ENCODE assay signal across 17 cellular contexts in the genomic region with DNA sequence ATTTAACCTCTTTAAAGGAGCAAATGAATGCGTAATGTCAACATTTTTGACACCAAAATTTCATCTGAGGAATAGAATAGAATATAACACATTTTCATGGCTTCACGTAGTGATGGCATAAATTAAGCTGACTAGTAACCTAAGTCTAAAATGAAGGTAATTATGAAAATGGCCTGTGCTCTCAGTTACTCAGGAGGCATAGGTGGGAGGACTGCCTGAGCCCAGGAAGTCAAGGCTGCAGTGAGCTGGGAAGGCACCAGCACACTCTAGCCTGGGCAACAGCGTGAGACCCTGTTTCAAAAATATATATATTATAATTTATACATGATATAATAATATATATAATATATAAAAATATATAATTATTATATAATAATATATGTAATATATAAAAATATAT.
DNase-seq lines count a peak whose midpoint lies in the region; ATAC-seq, FAIRE-seq and TF ChIP-seq lines count a peak whose summit lies in the region.
"Had no signal": no experiment of that assay in that cellular context is flagged by ENCODE, and none has a peak within 500 bp of the region (broad histone marks: within the 10 kb centered on the region; RNA-seq: fewer than 3 reads in every experiment).

No MANE protein-coding gene starts in this region.

- H3K9me2 ChIP-seq in HCT116 (ENCODE audit: insufficient read depth), result no peaks in the 10 kb centered on the region

- POLR2A ChIA-PET in A549 (lab: Yijun Ruan, JAX) (interaction anchor here (0.9 to 1.8 kb wide), 3 partner anchors 12 to 383 kb away, joined by 3 to 6 read pairs (median 4); no protein-coding TSS in a partner anchor), HCT116 (lab: Charles Lee) (interaction anchor here (1.0 kb wide), 1 partner anchor 383 kb away, joined by 5 read pairs; a partner anchor contains a TSS)

- TF ChIP-seq CTCF in A549 (IDR thresholded peaks at IDR 0.05) (no peak), HCT116 (IDR thresholded peaks at IDR 0.05 in 2 of 3, conservative IDR thresholded peaks at IDR 0.05 in 1 of 3; ENCODE audit: borderline replicate concordance in 1 of 3, insufficient read depth in 1 of 3, low read depth in 2 of 3, low read length in 2 of 3) (no peak), keratinocyte (optimal IDR thresholded peaks at IDR 0.05 in 1 of 3, IDR thresholded peaks at IDR 0.05 in 1 of 3, conservative IDR thresholded peaks at IDR 0.05 in 1 of 3; ENCODE audit: extremely low read depth in 1 of 3, insufficient read depth in 2 of 3, low read length in 3 of 3) (no peak), vagina (IDR thresholded peaks at IDR 0.05) (no peak)

- FAIRE-seq in A549 (lab: Jason Lieb, UNC), result no peak
- no peak for FAIRE-seq in keratinocyte (lab: Jason Lieb, UNC)

- WGBS in A549 (ENCODE audit: missing lambda C conversion rate), result 77% methylated on average over 3 of the region's 3 CpGs

- no peak for TF ChIP-seq EP300 in A549 (IDR thresholded peaks at IDR 0.05)

- CTCF ChIA-PET in A549 (lab: Yijun Ruan, JAX) (no interaction called here), HCT116 (lab: Charles Lee) (interaction anchor here (1.3 kb wide), 1 partner anchor 11 kb away, joined by 7 read pairs; no protein-coding TSS in a partner anchor)

- dilution Hi-C loops in keratinocyte (cut with MboI; ENCODE audit: extremely low pct_ligation_motif_present, low sequenced_read_pairs), result no loop called here

- H4K20me1 ChIP-seq in HCT116 (ENCODE audit: insufficient read depth) (no peaks in the 10 kb centered on the region), keratinocyte (ENCODE audit: control insufficient read depth, extremely low read depth, insufficient read depth, low read length) (no peaks in the 10 kb centered on the region)
- H4K20me1 ChIP-seq: BLaER1 had no signal

- no TSS peak for BruUV-seq in HCT116 (replicated peaks; lab: Mats Ljungman, UMichigan)

- H2AFZ ChIP-seq in HCT116 (ENCODE audit: low read depth, low read length, poor library complexity, severe bottlenecking) (peak overlapping the region; percentile 51), keratinocyte (ENCODE audit: control insufficient read depth, low read length) (peak overlapping the region; percentile 59)

- H3K27ac ChIP-seq in A549, result peak overlapping the region; percentile 83 to 84
- peak overlapping the region; percentile 18; the same call in 1 of the 2 replicates for H3K27ac ChIP-seq in HCT116 (ENCODE audit: low read depth, low read length)
- peak overlapping the region; percentile 73 for H3K27ac ChIP-seq in SJCRH30
- H3K27ac ChIP-seq in keratinocyte (ENCODE audit: control insufficient read depth, insufficient read depth, low read length), result peak overlapping the region; percentile 100
- H3K27ac ChIP-seq in vagina, result no peak overlapping the region
- H3K27ac ChIP-seq: BLaER1, body of pancreas, HL-60, ovary had no signal

- RAD21 ChIA-PET in HCT116 (lab: Charles Lee; ENCODE audit: low non-redundant PET in 1 of 2, low total read pairs in 2 of 2, uncharacterized antibody in 2 of 2, unreplicated experiment in 2 of 2), result no interaction called here

- peak overlapping the region; percentile 73 for H3K4me2 ChIP-seq in A549
- peak overlapping the region; percentile 72 for H3K4me2 ChIP-seq in HCT116 (ENCODE audit: low read length)
- peak overlapping the region; percentile 97 for H3K4me2 ChIP-seq in keratinocyte (ENCODE audit: control insufficient read depth, extremely low read depth, insufficient read depth, low read depth, low read length)
- H3K4me2 ChIP-seq: BLaER1 had no signal

- no peak for TF ChIP-seq POLR2A in A549 (IDR thresholded peaks at IDR 0.05; ENCODE audit: low read length)
- no peak for TF ChIP-seq POLR2A in HCT116 (IDR thresholded peaks at IDR 0.05; ENCODE audit: borderline replicate concordance, extremely low read depth, insufficient read depth, insufficient read length)
- TF ChIP-seq POLR2A in vagina (IDR thresholded peaks at IDR 0.05), result no peak

- no peaks in the 10 kb centered on the region for H3K9me1 ChIP-seq in keratinocyte (ENCODE audit: control insufficient read depth, extremely low read depth, insufficient read depth, low read length)

- H3K9ac ChIP-seq in HCT116 (ENCODE audit: low read length), result peak overlapping the region; percentile 13; the same call in 1 of the 2 replicates
- H3K9ac ChIP-seq in keratinocyte (ENCODE audit: control insufficient read depth, extremely low read depth, insufficient read depth, low read length), result peak overlapping the region; percentile 80
- H3K9ac ChIP-seq: BLaER1 had no signal

- H3K79me2 ChIP-seq in HCT116 (ENCODE audit: insufficient read depth, low read length) (no peaks in the 10 kb centered on the region), keratinocyte (ENCODE audit: control insufficient read depth, insufficient read depth, low read length) (no peaks in the 10 kb centered on the region)

- H3K36me3 ChIP-seq in HCT116 (ENCODE audit: control insufficient read depth in 1 of 2, insufficient read depth in 2 of 2, low read length in 2 of 2), result no peaks in the 10 kb centered on the region
- no peaks in the 10 kb centered on the region for H3K36me3 ChIP-seq in SJCRH30
- H3K36me3 ChIP-seq in keratinocyte (ENCODE audit: control insufficient read depth in 2 of 2, extremely low read depth in 1 of 2, insufficient read depth in 2 of 2, low read length in 2 of 2), result no peaks in the 10 kb centered on the region
- no peaks in the 10 kb centered on the region for H3K36me3 ChIP-seq in vagina
- H3K36me3 ChIP-seq: BLaER1, ovary had no signal

- H3K4me3 ChIP-seq in A549, result 0 out of 3 replicates have a peak overlapping the region, but pooled peaks have one; percentile 4
- peak overlapping the region in 1 of 2 experiments; percentile 16; a peak in 2 of 4 replicates for H3K4me3 ChIP-seq in HCT116 (replicated peaks in 1 of 2; ENCODE audit: low read depth in 1 of 2, low read length in 2 of 2)
- no peak overlapping the region for H3K4me3 ChIP-seq in SJCRH30
- peak overlapping the region in 1 of 3 experiments; percentile 29 for H3K4me3 ChIP-seq in keratinocyte (ENCODE audit: control insufficient read depth in 2 of 3, extremely low read depth in 1 of 3, insufficient read depth in 2 of 3, low read depth in 1 of 3, low read length in 3 of 3)
- H3K4me3 ChIP-seq in vagina, result no peak overlapping the region
- H3K4me3 ChIP-seq: BLaER1, body of pancreas, ovary had no signal

- ATAC-seq in A549, result peak; percentile 45; a peak in 4 of 6 replicates
- ATAC-seq in HCT116, result peak; percentile 57
- ATAC-seq: body of pancreas had no signal

- H3K9me3 ChIP-seq in A549 (no peaks in the 10 kb centered on the region), HCT116 (ENCODE audit: control insufficient read depth in 1 of 2, insufficient read depth in 1 of 2, low read depth in 1 of 2, low read length in 2 of 2) (no peaks in the 10 kb centered on the region), SJCRH30 (replicated peaks) (no peaks in the 10 kb centered on the region), keratinocyte (ENCODE audit: control insufficient read depth, low read depth, low read length) (no peaks in the 10 kb centered on the region), vagina (no peaks in the 10 kb centered on the region)
- H3K9me3 ChIP-seq: BLaER1, body of pancreas, ovary had no signal

- H3K27me3 ChIP-seq in HCT116 (ENCODE audit: insufficient read depth, low read length) (no peaks in the 10 kb centered on the region), SJCRH30 (no peaks in the 10 kb centered on the region), keratinocyte (ENCODE audit: control insufficient read depth, extremely low read depth, insufficient read depth, low read length) (no peaks in the 10 kb centered on the region), vagina (no peaks in the 10 kb centered on the region)
- H3K27me3 ChIP-seq: BLaER1, body of pancreas, ovary had no signal

- DNase-seq in A549 (ENCODE audit: low read depth in 1 of 2, low spot score in 1 of 2), result peak in 1 of 2 experiments; percentile 24
- no peak for DNase-seq in HCT116 (ENCODE audit: low read depth, low spot score)
- no peak for DNase-seq in SJCRH30
- no peak for DNase-seq in keratinocyte (ENCODE audit: low read depth, low spot score)
- DNase-seq in hypothalamus (lab: John Stamatoyannopoulos, UW), result no peak
- DNase-seq in vagina (ENCODE audit: extremely low spot score in 2 of 2), result no peak
- DNase-seq in stimulated activated naive CD4-positive, alpha-beta T cell (lab: John Stamatoyannopoulos, UW), result no peak
- no peak for DNase-seq in DMS 273 (lab: John Stamatoyannopoulos, UW; ENCODE audit: unreplicated experiment)
- DNase-seq: effector CD8-positive, alpha-beta T cell; foreskin melanocyte; immature natural killer cell; NCI-H1930; NK-92 treated with Interleukin-12 subunit alpha and Interleukin-12 subunit beta, amount 100 ng/mL, for 24 hours had no signal

- TF ChIP-seq RAD21 in A549 (conservative IDR thresholded peaks at IDR 0.05 in 1 of 2, IDR thresholded peaks at IDR 0.05 in 1 of 2), result no peak
- no peak for TF ChIP-seq RAD21 in HCT116 (IDR thresholded peaks at IDR 0.05; ENCODE audit: low read depth)

- peaks cover 17% of the 10 kb centered on the region for H3K4me1 ChIP-seq in A549
- peaks cover 12 to 17% of the 10 kb centered on the region in 2 experiments for H3K4me1 ChIP-seq in HCT116 (ENCODE audit: control insufficient read depth in 1 of 2, insufficient read depth in 2 of 2, low read length in 2 of 2)
- peaks cover 19% of the 10 kb centered on the region for H3K4me1 ChIP-seq in SJCRH30
- peaks cover 15% of the 10 kb centered on the region for H3K4me1 ChIP-seq in keratinocyte (ENCODE audit: control insufficient read depth, extremely low read depth, insufficient read depth, low read length)
- peaks cover 12% of the 10 kb centered on the region for H3K4me1 ChIP-seq in vagina
- H3K4me1 ChIP-seq: BLaER1, body of pancreas had no signal

- intact Hi-C loops in HCT116 (cut with micrococcal nuclease), result loop anchor here (2.0 kb wide), 2 partner anchors 335 to 383 kb away; a partner anchor contains a TSS
- intact Hi-C loops in vagina (cut with DNase I), result no loop called here

TF ChIP-seq in A549, 52 proteins besides CTCF, POLR2A, EP300 and RAD21 (continues in another document):
- TF ChIP-seq SMC3 (IDR thresholded peaks at IDR 0.05), result no peak
- TF ChIP-seq RNF2 (IDR thresholded peaks at IDR 0.05; ENCODE audit: borderline replicate concordance, low read depth), result no peak

TF ChIP-seq in HCT116, 20 proteins besides CTCF, POLR2A, EP300 and RAD21 (continues in another document):
- TF ChIP-seq, protein P1, sequence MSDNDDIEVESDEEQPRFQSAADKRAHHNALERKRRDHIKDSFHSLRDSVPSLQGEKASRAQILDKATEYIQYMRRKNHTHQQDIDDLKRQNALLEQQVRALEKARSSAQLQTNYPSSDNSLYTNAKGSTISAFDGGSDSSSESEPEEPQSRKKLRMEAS (IDR thresholded peaks at IDR 0.05), result no peak
- no peak for TF ChIP-seq EZH2 (IDR thresholded peaks at IDR 0.05)
- no peak for TF ChIP-seq YY1 (IDR thresholded peaks at IDR 0.05; ENCODE audit: extremely low read depth, insufficient replicate concordance, low read depth, low read length)
- TF ChIP-seq FOSL1 (IDR thresholded peaks at IDR 0.05; ENCODE audit: low read depth), result no peak
- no peak for TF ChIP-seq EZH2phosphoT487 (IDR thresholded peaks at IDR 0.05; ENCODE audit: borderline replicate concordance)
- no peak for TF ChIP-seq SP1 (IDR thresholded peaks at IDR 0.05; ENCODE audit: low read depth)
- TF ChIP-seq CBX3 (IDR thresholded peaks at IDR 0.05; ENCODE audit: low read depth), result no peak
- no peak for TF ChIP-seq JUND (IDR thresholded peaks at IDR 0.05)
- no peak for TF ChIP-seq EGR1 (IDR thresholded peaks at IDR 0.05; ENCODE audit: low read depth)
